Comparison of ENCODE assay signal across 16 cellular contexts in genomic region chr6:79410806-79411205, GRCh38.
DNase-seq lines count a peak whose midpoint lies in the region; ATAC-seq and TF ChIP-seq lines count a peak whose summit lies in the region.
"Had no signal": no experiment of that assay in that cellular context is flagged by ENCODE, and none has a peak within 500 bp of the region (broad histone marks: within the 10 kb centered on the region; RNA-seq: fewer than 3 reads in every experiment).

No MANE protein-coding gene starts in this region.

- CTCF ChIA-PET in SK-N-SH (lab: Yijun Ruan, JAX) = interaction anchor here (0.7 to 0.9 kb wide), 2 partner anchors 11 to 27 kb away, joined by 3 read pairs; no protein-coding TSS in a partner anchor

- POLR2A ChIA-PET in SK-N-SH (lab: Yijun Ruan, JAX) = no interaction called here

- no peaks in the 10 kb centered on the region for H3K9me3 ChIP-seq in SK-N-SH
- H3K9me3 ChIP-seq: Caco-2 had no signal

- H2AFZ ChIP-seq in SK-N-SH (ENCODE audit: low read depth) = no peak overlapping the region

- no peaks in the 10 kb centered on the region for H3K36me3 Mint-ChIP-seq in stimulated activated effector memory CD8-positive, alpha-beta T cell treated with anti-CD3 and anti-CD28 coated beads, Interleukin-12 subunit alpha, Interleukin-12 subunit beta, amount 100 ng/mL, for 72 hours
- H3K36me3 Mint-ChIP-seq: CD14-positive monocyte; CD8-positive, alpha-beta T cell had no signal

- no peak overlapping the region for H3K4me3 Mint-ChIP-seq in stimulated activated effector memory CD8-positive, alpha-beta T cell treated with anti-CD3 and anti-CD28 coated beads, Interleukin-12 subunit alpha, Interleukin-12 subunit beta, amount 100 ng/mL, for 72 hours
- H3K4me3 Mint-ChIP-seq: CD14-positive monocyte; CD8-positive, alpha-beta T cell had no signal

- no peak for TF ChIP-seq EP300 in SK-N-SH (IDR thresholded peaks at IDR 0.05; ENCODE audit: borderline replicate concordance in 1 of 2, low read depth in 1 of 2, low read length in 1 of 2)

- peaks cover 0 to 9% of the 10 kb centered on the region in 2 experiments; a peak in 2 of 4 replicates for H3K4me1 ChIP-seq in SK-N-SH (ENCODE audit: control insufficient read depth in 1 of 2, insufficient read depth in 2 of 2, low read depth in 1 of 2, low read length in 1 of 2)

- WGBS in SK-N-SH (ENCODE audit: low lambda C conversion rate) = 45% methylated on average over 2 of the region's 2 CpGs

- H3K9me2 ChIP-seq in SK-N-SH = no peaks in the 10 kb centered on the region

- TF ChIP-seq CTCF in SK-N-SH (IDR thresholded peaks at IDR 0.05) = no peak

- ATAC-seq in SK-N-SH treated with all-trans-retinoic acid at 6 μM for 48 hours = no peak
- ATAC-seq in Right ventricle myocardium inferior = no peak
- ATAC-seq in stimulated activated effector memory CD8-positive, alpha-beta T cell treated with anti-CD3 and anti-CD28 coated beads, Interleukin-12 subunit alpha, Interleukin-12 subunit beta, amount 100 ng/mL, for 72 hours = no peak
- no peak for ATAC-seq in HG02852 (IDR thresholded peaks at IDR 0.05; ENCODE audit: unreplicated experiment)
- ATAC-seq: CD8-positive, alpha-beta T cell; HCT116 had no signal

- H3K9me3 Mint-ChIP-seq in stimulated activated effector memory CD8-positive, alpha-beta T cell treated with anti-CD3 and anti-CD28 coated beads, Interleukin-12 subunit alpha, Interleukin-12 subunit beta, amount 100 ng/mL, for 72 hours = no peaks in the 10 kb centered on the region
- H3K9me3 Mint-ChIP-seq: CD8-positive, alpha-beta T cell had no signal

- no peaks in the 10 kb centered on the region for H3K79me2 ChIP-seq in SK-N-SH (ENCODE audit: insufficient read depth)

- TF ChIP-seq RAD21 in SK-N-SH (IDR thresholded peaks at IDR 0.05; ENCODE audit: low read length) = no peak

- no peaks in the 10 kb centered on the region for H3K36me3 ChIP-seq in SK-N-SH (replicated peaks in 1 of 2; ENCODE audit: control insufficient read depth in 1 of 2, insufficient read depth in 2 of 2, low read length in 1 of 2)

- H3K27ac Mint-ChIP-seq in stimulated activated effector memory CD8-positive, alpha-beta T cell treated with anti-CD3 and anti-CD28 coated beads, Interleukin-12 subunit alpha, Interleukin-12 subunit beta, amount 100 ng/mL, for 72 hours = no peak overlapping the region
- H3K27ac Mint-ChIP-seq: CD14-positive monocyte; CD8-positive, alpha-beta T cell had no signal

- intact Hi-C loops in Right ventricle myocardium inferior (cut with DNase I) = no loop called here

- H3K4me3 ChIP-seq in SK-N-SH (ENCODE audit: low read depth in 2 of 2, low read length in 1 of 2) = no peak overlapping the region

- no peaks in the 10 kb centered on the region for H4K20me1 ChIP-seq in SK-N-SH (ENCODE audit: insufficient read depth)

- H3K4me2 ChIP-seq in SK-N-SH = no peak overlapping the region

- H3K9ac ChIP-seq in SK-N-SH = no peak overlapping the region

- no peaks in the 10 kb centered on the region; the same call in 1 of the 2 replicates for H3K27me3 ChIP-seq in SK-N-SH (ENCODE audit: insufficient read depth)

- H3F3A ChIP-seq in SK-N-SH (replicated peaks; ENCODE audit: insufficient read depth) = no peaks in the 10 kb centered on the region

- no peak overlapping the region for H3K27ac ChIP-seq in SK-N-SH (ENCODE audit: low read depth in 2 of 2, low read length in 1 of 2)
- H3K27ac ChIP-seq: 22Rv1 had no signal

- DNase-seq in SK-N-SH (peak; percentile 12), globus pallidus (ENCODE audit: low spot score) (peak; percentile 46), pons (ENCODE audit: low spot score) (peak; percentile 72), HT-29 (ENCODE audit: low spot score) (no peak), Right ventricle myocardium inferior (ENCODE audit: missing footprints) (no peak)
- DNase-seq in stimulated activated effector memory CD8-positive, alpha-beta T cell treated with anti-CD3 and anti-CD28 coated beads, Interleukin-12 subunit alpha, Interleukin-12 subunit beta, amount 100 ng/mL, for 72 hours (ENCODE audit: low spot score in 2 of 2) = no peak
- DNase-seq: Caco-2; CD8-positive, alpha-beta T cell; DND-41; GDM1; IMR-90 had no signal

- H3K4me1 Mint-ChIP-seq in stimulated activated effector memory CD8-positive, alpha-beta T cell treated with anti-CD3 and anti-CD28 coated beads, Interleukin-12 subunit alpha, Interleukin-12 subunit beta, amount 100 ng/mL, for 72 hours = no peaks in the 10 kb centered on the region
- H3K4me1 Mint-ChIP-seq: CD14-positive monocyte had no signal

TF ChIP-seq in SK-N-SH, 30 proteins besides CTCF, POLR2A, EP300 and RAD21:
- no peak for TF ChIP-seq RFX5 (IDR thresholded peaks at IDR 0.05; ENCODE audit: low read length)
- no peak for TF ChIP-seq USF2 (IDR thresholded peaks at IDR 0.05; ENCODE audit: borderline replicate concordance, low read depth, low read length)
- TF ChIP-seq POLR2AphosphoS5 (IDR thresholded peaks at IDR 0.05; ENCODE audit: low read depth, low read length) = no peak
- TF ChIP-seq TEAD4 (IDR thresholded peaks at IDR 0.05; ENCODE audit: borderline replicate concordance, insufficient read depth) = no peak
- TF ChIP-seq MXI1 (IDR thresholded peaks at IDR 0.05; ENCODE audit: low read depth, low read length) = no peak
- TF ChIP-seq FOXJ3 (CRISPR knock-in tag; IDR thresholded peaks at IDR 0.05) = no peak
- TF ChIP-seq YY1 (IDR thresholded peaks at IDR 0.05; ENCODE audit: low read depth) = no peak
- TF ChIP-seq JUND (IDR thresholded peaks at IDR 0.05) = no peak

TF ChIP-seq in SK-N-SH treated with all-trans-retinoic acid at 6 μM for 48 hours, 23 proteins besides CTCF, POLR2A, EP300 and RAD21:
- TF ChIP-seq ISL1 (CRISPR knock-in tag; IDR thresholded peaks at IDR 0.05) (no peak), ZC3H10 (CRISPR knock-in tag; IDR thresholded peaks at IDR 0.05) (no peak), ARNTL (CRISPR knock-in tag; IDR thresholded peaks at IDR 0.05; ENCODE audit: borderline replicate concordance, low read depth) (no peak), ZNF8 (CRISPR knock-in tag; IDR thresholded peaks at IDR 0.05) (no peak), ESRRG (CRISPR knock-in tag; IDR thresholded peaks at IDR 0.05) (no peak), TOX (CRISPR knock-in tag; IDR thresholded peaks at IDR 0.05; ENCODE audit: borderline replicate concordance) (no peak), RARB (CRISPR knock-in tag; IDR thresholded peaks at IDR 0.05) (no peak), GLIS3 (CRISPR knock-in tag; IDR thresholded peaks at IDR 0.05) (no peak), ZFP30 (CRISPR knock-in tag; IDR thresholded peaks at IDR 0.05) (no peak)
TF ChIP-seq in SK-N-SH treated with all-trans-retinoic acid at 6 μM for 48 hours: peak in this region for 0.

Comparison
In these comparisons a context has a peak if more than half of its experiments do, and no peak if none do; other contexts are left out.
1. DNase-seq: peak in SK-N-SH (single experiment), globus pallidus (single experiment) and pons (single experiment); none in HT-29 (single experiment), Right ventricle myocardium inferior (single experiment) and stimulated activated effector memory CD8-positive, alpha-beta T cell treated with anti-CD3 and anti-CD28 coated beads, Interleukin-12 subunit alpha, Interleukin-12 subunit beta, amount 100 ng/mL, for 72 hours (0 of 2).